ENCODE assay signal across 2 cellular contexts in the genomic region with DNA sequence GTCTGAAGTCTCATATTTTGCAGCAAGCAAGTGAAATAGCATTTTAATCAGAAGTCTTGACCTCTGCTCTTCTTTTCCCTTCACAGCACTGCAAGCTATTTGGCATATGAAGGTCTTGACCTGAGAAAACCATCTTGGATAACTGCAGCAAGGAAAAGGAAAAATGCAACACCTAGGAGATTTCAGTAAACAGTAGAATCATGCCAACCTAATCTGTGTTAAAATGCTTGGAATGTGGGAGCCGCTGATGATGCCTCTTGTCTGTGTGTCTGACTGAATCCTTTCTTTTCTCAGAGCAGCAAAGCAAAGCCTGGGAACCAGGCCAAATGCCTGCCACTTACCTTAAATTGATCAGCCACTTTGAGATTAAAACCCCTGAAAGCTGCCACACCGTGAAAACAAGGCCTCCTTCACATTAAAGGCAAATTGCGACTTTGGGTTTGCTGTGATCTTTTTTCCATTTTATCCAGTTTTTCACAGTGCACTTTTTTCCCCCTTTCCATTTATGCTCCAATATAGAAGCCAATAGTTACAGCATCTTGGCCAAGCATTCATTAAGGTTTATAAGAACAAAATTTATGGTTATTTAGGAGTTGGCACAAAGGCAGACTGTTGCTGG.
TF ChIP-seq lines count a peak whose summit lies in the region.

No MANE protein-coding gene starts in this region.

TF ChIP-seq in A549, 52 proteins besides CTCF, POLR2A, EP300 and RAD21 (continued from another document):
- TF ChIP-seq, protein P1, sequence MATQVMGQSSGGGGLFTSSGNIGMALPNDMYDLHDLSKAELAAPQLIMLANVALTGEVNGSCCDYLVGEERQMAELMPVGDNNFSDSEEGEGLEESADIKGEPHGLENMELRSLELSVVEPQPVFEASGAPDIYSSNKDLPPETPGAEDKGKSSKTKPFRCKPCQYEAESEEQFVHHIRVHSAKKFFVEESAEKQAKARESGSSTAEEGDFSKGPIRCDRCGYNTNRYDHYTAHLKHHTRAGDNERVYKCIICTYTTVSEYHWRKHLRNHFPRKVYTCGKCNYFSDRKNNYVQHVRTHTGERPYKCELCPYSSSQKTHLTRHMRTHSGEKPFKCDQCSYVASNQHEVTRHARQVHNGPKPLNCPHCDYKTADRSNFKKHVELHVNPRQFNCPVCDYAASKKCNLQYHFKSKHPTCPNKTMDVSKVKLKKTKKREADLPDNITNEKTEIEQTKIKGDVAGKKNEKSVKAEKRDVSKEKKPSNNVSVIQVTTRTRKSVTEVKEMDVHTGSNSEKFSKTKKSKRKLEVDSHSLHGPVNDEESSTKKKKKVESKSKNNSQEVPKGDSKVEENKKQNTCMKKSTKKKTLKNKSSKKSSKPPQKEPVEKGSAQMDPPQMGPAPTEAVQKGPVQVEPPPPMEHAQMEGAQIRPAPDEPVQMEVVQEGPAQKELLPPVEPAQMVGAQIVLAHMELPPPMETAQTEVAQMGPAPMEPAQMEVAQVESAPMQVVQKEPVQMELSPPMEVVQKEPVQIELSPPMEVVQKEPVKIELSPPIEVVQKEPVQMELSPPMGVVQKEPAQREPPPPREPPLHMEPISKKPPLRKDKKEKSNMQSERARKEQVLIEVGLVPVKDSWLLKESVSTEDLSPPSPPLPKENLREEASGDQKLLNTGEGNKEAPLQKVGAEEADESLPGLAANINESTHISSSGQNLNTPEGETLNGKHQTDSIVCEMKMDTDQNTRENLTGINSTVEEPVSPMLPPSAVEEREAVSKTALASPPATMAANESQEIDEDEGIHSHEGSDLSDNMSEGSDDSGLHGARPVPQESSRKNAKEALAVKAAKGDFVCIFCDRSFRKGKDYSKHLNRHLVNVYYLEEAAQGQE (IDR thresholded peaks at IDR 0.05): no peak
- TF ChIP-seq ESRRA (IDR thresholded peaks at IDR 0.05; ENCODE audit: borderline replicate concordance, low read length) (no peak), RCOR1 (IDR thresholded peaks at IDR 0.05; ENCODE audit: low read depth, low read length) (no peak), ZC3H11A (IDR thresholded peaks at IDR 0.05) (no peak), RFX5 (IDR thresholded peaks at IDR 0.05) (no peak), TFCP2L1 (CRISPR knock-in tag; IDR thresholded peaks at IDR 0.05) (no peak), ZSCAN20 (CRISPR knock-in tag; IDR thresholded peaks at IDR 0.05) (no peak), JUN (IDR thresholded peaks at IDR 0.05) (no peak), RARB (CRISPR knock-in tag; IDR thresholded peaks at IDR 0.05) (no peak), CBX2 (IDR thresholded peaks at IDR 0.05; ENCODE audit: borderline replicate concordance, low read depth) (no peak), SMC3 (IDR thresholded peaks at IDR 0.05) (no peak)
- TF ChIP-seq, protein P2, sequence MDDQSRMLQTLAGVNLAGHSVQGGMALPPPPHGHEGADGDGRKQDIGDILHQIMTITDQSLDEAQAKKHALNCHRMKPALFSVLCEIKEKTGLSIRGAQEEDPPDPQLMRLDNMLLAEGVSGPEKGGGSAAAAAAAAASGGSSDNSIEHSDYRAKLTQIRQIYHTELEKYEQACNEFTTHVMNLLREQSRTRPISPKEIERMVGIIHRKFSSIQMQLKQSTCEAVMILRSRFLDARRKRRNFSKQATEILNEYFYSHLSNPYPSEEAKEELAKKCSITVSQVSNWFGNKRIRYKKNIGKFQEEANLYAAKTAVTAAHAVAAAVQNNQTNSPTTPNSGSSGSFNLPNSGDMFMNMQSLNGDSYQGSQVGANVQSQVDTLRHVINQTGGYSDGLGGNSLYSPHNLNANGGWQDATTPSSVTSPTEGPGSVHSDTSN (IDR thresholded peaks at IDR 0.05): no peak

TF ChIP-seq in SK-N-SH, 30 proteins besides CTCF, POLR2A, EP300 and RAD21 (continued from another document):
- TF ChIP-seq JUND (IDR thresholded peaks at IDR 0.05) (peak; percentile 48; the same call in 1 of the 2 replicates), FOXJ3 (CRISPR knock-in tag; IDR thresholded peaks at IDR 0.05) (no peak), GATA2 (CRISPR knock-in tag; IDR thresholded peaks at IDR 0.05) (peak; percentile 33), TCF12 (IDR thresholded peaks at IDR 0.05) (peak; percentile 73), NFIC (IDR thresholded peaks at IDR 0.05; ENCODE audit: borderline replicate concordance) (peak; percentile 89), YY1 (IDR thresholded peaks at IDR 0.05; ENCODE audit: low read depth) (0 out of 2 replicates have a peak, but pooled peaks have one; percentile 22), MEF2A (IDR thresholded peaks at IDR 0.05; ENCODE audit: borderline replicate concordance, low read depth) (no peak), NRF1 (IDR thresholded peaks at IDR 0.05; ENCODE audit: low read depth, low read length) (no peak), TAF1 (IDR thresholded peaks at IDR 0.05; ENCODE audit: borderline replicate concordance, low read depth, low read length) (no peak), FOXM1 (IDR thresholded peaks at IDR 0.05; ENCODE audit: low read depth) (no peak)
- TF ChIP-seq, protein P3, sequence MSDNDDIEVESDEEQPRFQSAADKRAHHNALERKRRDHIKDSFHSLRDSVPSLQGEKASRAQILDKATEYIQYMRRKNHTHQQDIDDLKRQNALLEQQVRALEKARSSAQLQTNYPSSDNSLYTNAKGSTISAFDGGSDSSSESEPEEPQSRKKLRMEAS (IDR thresholded peaks at IDR 0.05; ENCODE audit: low read depth): peak; percentile 28; the same call in 1 of the 2 replicates
- TF ChIP-seq, protein P4, sequence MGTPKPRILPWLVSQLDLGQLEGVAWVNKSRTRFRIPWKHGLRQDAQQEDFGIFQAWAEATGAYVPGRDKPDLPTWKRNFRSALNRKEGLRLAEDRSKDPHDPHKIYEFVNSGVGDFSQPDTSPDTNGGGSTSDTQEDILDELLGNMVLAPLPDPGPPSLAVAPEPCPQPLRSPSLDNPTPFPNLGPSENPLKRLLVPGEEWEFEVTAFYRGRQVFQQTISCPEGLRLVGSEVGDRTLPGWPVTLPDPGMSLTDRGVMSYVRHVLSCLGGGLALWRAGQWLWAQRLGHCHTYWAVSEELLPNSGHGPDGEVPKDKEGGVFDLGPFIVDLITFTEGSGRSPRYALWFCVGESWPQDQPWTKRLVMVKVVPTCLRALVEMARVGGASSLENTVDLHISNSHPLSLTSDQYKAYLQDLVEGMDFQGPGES (IDR thresholded peaks at IDR 0.05; ENCODE audit: low read depth, low read length): no peak
- TF ChIP-seq, protein P5, sequence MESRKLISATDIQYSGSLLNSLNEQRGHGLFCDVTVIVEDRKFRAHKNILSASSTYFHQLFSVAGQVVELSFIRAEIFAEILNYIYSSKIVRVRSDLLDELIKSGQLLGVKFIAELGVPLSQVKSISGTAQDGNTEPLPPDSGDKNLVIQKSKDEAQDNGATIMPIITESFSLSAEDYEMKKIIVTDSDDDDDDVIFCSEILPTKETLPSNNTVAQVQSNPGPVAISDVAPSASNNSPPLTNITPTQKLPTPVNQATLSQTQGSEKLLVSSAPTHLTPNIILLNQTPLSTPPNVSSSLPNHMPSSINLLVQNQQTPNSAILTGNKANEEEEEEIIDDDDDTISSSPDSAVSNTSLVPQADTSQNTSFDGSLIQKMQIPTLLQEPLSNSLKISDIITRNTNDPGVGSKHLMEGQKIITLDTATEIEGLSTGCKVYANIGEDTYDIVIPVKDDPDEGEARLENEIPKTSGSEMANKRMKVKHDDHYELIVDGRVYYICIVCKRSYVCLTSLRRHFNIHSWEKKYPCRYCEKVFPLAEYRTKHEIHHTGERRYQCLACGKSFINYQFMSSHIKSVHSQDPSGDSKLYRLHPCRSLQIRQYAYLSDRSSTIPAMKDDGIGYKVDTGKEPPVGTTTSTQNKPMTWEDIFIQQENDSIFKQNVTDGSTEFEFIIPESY (IDR thresholded peaks at IDR 0.05; ENCODE audit: borderline replicate concordance, low read depth): no peak
- TF ChIP-seq, protein P6, sequence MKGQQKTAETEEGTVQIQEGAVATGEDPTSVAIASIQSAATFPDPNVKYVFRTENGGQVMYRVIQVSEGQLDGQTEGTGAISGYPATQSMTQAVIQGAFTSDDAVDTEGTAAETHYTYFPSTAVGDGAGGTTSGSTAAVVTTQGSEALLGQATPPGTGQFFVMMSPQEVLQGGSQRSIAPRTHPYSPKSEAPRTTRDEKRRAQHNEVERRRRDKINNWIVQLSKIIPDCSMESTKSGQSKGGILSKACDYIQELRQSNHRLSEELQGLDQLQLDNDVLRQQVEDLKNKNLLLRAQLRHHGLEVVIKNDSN (IDR thresholded peaks at IDR 0.05; ENCODE audit: borderline replicate concordance, low read depth): no peak
- TF ChIP-seq, protein P1 (IDR thresholded peaks at IDR 0.05; ENCODE audit: low read depth, low read length): peak; percentile 56
- TF ChIP-seq, protein P2 (IDR thresholded peaks at IDR 0.05): peak; percentile 89
